ENCODE assay signal across 17 cellular contexts in genomic region chr3:69505770-69506407, GRCh38.
A peak's percentile ranks its signal among the peaks of the same experiment; 100 is the strongest.
DNase-seq lines count a peak whose midpoint lies in the region; ATAC-seq and TF ChIP-seq lines count a peak whose summit lies in the region.
"Had no signal": no experiment of that assay in that cellular context is flagged by ENCODE, and none has a peak within 500 bp of the region (broad histone marks: within the 10 kb centered on the region; RNA-seq: fewer than 3 reads in every experiment).

No MANE protein-coding gene starts in this region.

- TF ChIP-seq CTCF in right lobe of liver (IDR thresholded peaks at IDR 0.05), result no peak
- no peak for TF ChIP-seq CTCF in upper lobe of left lung (IDR thresholded peaks at IDR 0.05)

- intact Hi-C loops in right lobe of liver (cut with DNase I), result no loop called here

- 22% methylated on average over 7 of the region's 7 CpGs for WGBS in right lobe of liver (ENCODE audit: insufficient coverage, low coverage, low lambda C conversion rate, missing lambda C conversion rate)
- 42 to 55% methylated on average over 7 of the region's 7 CpGs for WGBS in upper lobe of left lung, 2 donors

- H3K36me3 ChIP-seq in right lobe of liver (no peaks in the 10 kb centered on the region), upper lobe of left lung (no peaks in the 10 kb centered on the region)
- H3K36me3 ChIP-seq: ascending aorta, suprapubic skin had no signal

- no peak for TF ChIP-seq POLR2A in right lobe of liver (IDR thresholded peaks at IDR 0.05)
- TF ChIP-seq POLR2A in upper lobe of left lung (IDR thresholded peaks at IDR 0.05), result no peak

- H3K27ac ChIP-seq in right lobe of liver (no peak overlapping the region), upper lobe of left lung (peak overlapping the region in 3 of 4 donors; percentile 7 to 53 (median 18))
- H3K27ac ChIP-seq: ascending aorta, suprapubic skin had no signal

- H3K27me3 ChIP-seq in right lobe of liver (no peaks in the 10 kb centered on the region), upper lobe of left lung (no peaks in the 10 kb centered on the region)
- H3K27me3 ChIP-seq: ascending aorta, suprapubic skin had no signal

- H3K4me1 ChIP-seq in right lobe of liver (no peaks in the 10 kb centered on the region), upper lobe of left lung (peaks cover 0 to 3% (median under 1%) of the 10 kb centered on the region in 4 donors)
- H3K4me1 ChIP-seq: ascending aorta, Caco-2 had no signal

- ATAC-seq in right lobe of liver, result peak; percentile 38 to 75 (median 58)
- peak in 1 of 2 donors; percentile 55 for ATAC-seq in upper lobe of left lung (ENCODE audit: low FRiP score in 2 of 2)
- ATAC-seq: activated T-helper 17 cell treated with anti-CD3 and anti-CD28 coated beads, Interleukin-2, amount 50 U/mL, for 72 hours; left colon had no signal

- DNase-seq in NCI-H82 (lab: John Stamatoyannopoulos, UW) (peak; percentile 56), NCI-H82 treated with DMSO at 0.1 percent for 48 hours (lab: John Stamatoyannopoulos, UW; ENCODE audit: unreplicated experiment) (no peak), dermis microvascular lymphatic vessel endothelial cell (ENCODE audit: low read depth in 2 of 2) (peak; percentile 5 to 6), right lobe of liver (no peak), upper lobe of left lung (no peak), AG08395 (ENCODE audit: low spot score) (no peak), KBM-7 (no peak), HK-2 (ENCODE audit: unreplicated experiment) (no peak)
- DNase-seq: activated CD4-positive, alpha-beta memory T cell treated with anti-CD3 and anti-CD28 coated beads for 36 hours; HFFc6; left colon; NCI-H524 treated with DMSO at 0.1 percent for 48 hours; SIG-M5 had no signal

- TF ChIP-seq EP300 in upper lobe of left lung (IDR thresholded peaks at IDR 0.05), result no peak

- no peak overlapping the region for H3K4me3 ChIP-seq in right lobe of liver
- no peak overlapping the region for H3K4me3 ChIP-seq in upper lobe of left lung
- H3K4me3 ChIP-seq: ascending aorta, suprapubic skin had no signal

- in situ Hi-C loops in KBM-7 (cut with MboI; ENCODE audit: low pct_unique_long_range_greater_than_20kb, low sequenced_read_pairs), result no loop called here

- H3K9me3 ChIP-seq in right lobe of liver (no peaks in the 10 kb centered on the region), upper lobe of left lung (no peaks in the 10 kb centered on the region)
- H3K9me3 ChIP-seq: ascending aorta, Caco-2, suprapubic skin had no signal

Comparison
In these comparisons a context has a peak if more than half of its experiments do, and no peak if none do; other contexts are left out.
1. DNase-seq: peak in NCI-H82 (single experiment) and dermis microvascular lymphatic vessel endothelial cell (2 of 2); none in NCI-H82 treated with DMSO at 0.1 percent for 48 hours (single experiment), right lobe of liver (0 of 3), upper lobe of left lung (0 of 2), AG08395 (single experiment), KBM-7 (single experiment) and HK-2 (single experiment).
2. H3K27ac ChIP-seq: peak in upper lobe of left lung (3 of 4); none in right lobe of liver (0 of 3).